ENCODE assay signal across 1 cellular context in the genomic region with DNA sequence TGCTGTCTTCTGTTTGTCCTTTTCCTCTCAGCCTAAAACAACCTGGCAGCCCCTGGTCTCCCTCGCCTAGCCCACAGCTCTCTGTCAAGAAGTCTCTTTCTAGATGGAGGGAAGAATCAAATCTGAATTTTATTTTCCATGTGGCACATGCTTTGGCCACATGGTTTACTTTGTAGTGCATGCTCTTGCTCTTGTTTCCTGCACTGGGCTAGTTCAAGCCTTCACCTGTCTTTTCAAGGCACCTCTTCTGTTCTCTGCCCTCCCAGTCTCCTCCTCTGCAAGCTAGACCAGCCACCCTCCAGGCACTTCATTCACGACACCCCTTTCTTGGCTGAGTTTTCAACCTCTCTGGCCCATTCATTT.
TF ChIP-seq lines count a peak whose summit lies in the region.

No MANE protein-coding gene starts in this region.

TF ChIP-seq in WTC11, 78 proteins besides CTCF, POLR2A, EP300 and RAD21 (continued from another document):
- TF ChIP-seq, protein P1, sequence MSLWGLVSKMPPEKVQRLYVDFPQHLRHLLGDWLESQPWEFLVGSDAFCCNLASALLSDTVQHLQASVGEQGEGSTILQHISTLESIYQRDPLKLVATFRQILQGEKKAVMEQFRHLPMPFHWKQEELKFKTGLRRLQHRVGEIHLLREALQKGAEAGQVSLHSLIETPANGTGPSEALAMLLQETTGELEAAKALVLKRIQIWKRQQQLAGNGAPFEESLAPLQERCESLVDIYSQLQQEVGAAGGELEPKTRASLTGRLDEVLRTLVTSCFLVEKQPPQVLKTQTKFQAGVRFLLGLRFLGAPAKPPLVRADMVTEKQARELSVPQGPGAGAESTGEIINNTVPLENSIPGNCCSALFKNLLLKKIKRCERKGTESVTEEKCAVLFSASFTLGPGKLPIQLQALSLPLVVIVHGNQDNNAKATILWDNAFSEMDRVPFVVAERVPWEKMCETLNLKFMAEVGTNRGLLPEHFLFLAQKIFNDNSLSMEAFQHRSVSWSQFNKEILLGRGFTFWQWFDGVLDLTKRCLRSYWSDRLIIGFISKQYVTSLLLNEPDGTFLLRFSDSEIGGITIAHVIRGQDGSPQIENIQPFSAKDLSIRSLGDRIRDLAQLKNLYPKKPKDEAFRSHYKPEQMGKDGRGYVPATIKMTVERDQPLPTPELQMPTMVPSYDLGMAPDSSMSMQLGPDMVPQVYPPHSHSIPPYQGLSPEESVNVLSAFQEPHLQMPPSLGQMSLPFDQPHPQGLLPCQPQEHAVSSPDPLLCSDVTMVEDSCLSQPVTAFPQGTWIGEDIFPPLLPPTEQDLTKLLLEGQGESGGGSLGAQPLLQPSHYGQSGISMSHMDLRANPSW (CRISPR knock-in tag; conservative IDR thresholded peaks at IDR 0.05; ENCODE audit: low read depth), result no peak
- no peak for TF ChIP-seq TP53 (CRISPR knock-in tag; IDR thresholded peaks at IDR 0.05)
- no peak for TF ChIP-seq SMAD3 (CRISPR knock-in tag; IDR thresholded peaks at IDR 0.05; ENCODE audit: borderline replicate concordance)
- TF ChIP-seq, protein P2, sequence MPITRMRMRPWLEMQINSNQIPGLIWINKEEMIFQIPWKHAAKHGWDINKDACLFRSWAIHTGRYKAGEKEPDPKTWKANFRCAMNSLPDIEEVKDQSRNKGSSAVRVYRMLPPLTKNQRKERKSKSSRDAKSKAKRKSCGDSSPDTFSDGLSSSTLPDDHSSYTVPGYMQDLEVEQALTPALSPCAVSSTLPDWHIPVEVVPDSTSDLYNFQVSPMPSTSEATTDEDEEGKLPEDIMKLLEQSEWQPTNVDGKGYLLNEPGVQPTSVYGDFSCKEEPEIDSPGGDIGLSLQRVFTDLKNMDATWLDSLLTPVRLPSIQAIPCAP (CRISPR knock-in tag; IDR thresholded peaks at IDR 0.05), result no peak
- TF ChIP-seq NFYB (CRISPR knock-in tag; conservative IDR thresholded peaks at IDR 0.05; ENCODE audit: low read depth), result no peak
- no peak for TF ChIP-seq SOX15 (CRISPR knock-in tag; IDR thresholded peaks at IDR 0.05)
- TF ChIP-seq NR3C1 (CRISPR knock-in tag; conservative IDR thresholded peaks at IDR 0.05; ENCODE audit: low read depth), result no peak
- no peak for TF ChIP-seq TEAD4 (CRISPR knock-in tag; IDR thresholded peaks at IDR 0.05)
- no peak for TF ChIP-seq ESRRA (CRISPR knock-in tag; IDR thresholded peaks at IDR 0.05; ENCODE audit: borderline replicate concordance)
